ENCODE assay signal across 8 cellular contexts in genomic region chr7:102396710-102397019, GRCh38. TPM values are rescaled to one million over a fixed set of nuclear protein-coding genes. Genes with fewer than 3 reads are reported as not detected.
A peak's percentile ranks its signal among the peaks of the same experiment; 100 is the strongest.
DNase-seq lines count a peak whose midpoint lies in the region; ATAC-seq and TF ChIP-seq lines count a peak whose summit lies in the region.

No MANE protein-coding gene starts in this region.

- H3K9me3 Mint-ChIP-seq in activated B cell treated with CpG ODN at 0.5 μM for 24 hours: no peaks in the 10 kb centered on the region

- 0 to 1% (median 1%) methylated on average over 12 of the region's 12 CpGs for WGBS in spleen, 5 donors

- H3K4me3 Mint-ChIP-seq in activated B cell treated with CpG ODN at 0.5 μM for 24 hours: peak overlapping the region; percentile 93

- peak overlapping the region; percentile 22 to 93 (median 87) for H3K27ac ChIP-seq in spleen

- H3K27me3 ChIP-seq in HAP-1 (ENCODE audit: low read depth) (no peaks in the 10 kb centered on the region), spleen (replicated peaks in 1 of 7) (no peaks in the 10 kb centered on the region)

- ATAC-seq in activated B cell treated with CpG ODN at 0.5 μM for 24 hours (ENCODE audit: low read depth) (no peak), left ventricle myocardium superior (peak; percentile 17)

- peaks cover 41% of the 10 kb centered on the region for H3K36me3 Mint-ChIP-seq in activated B cell treated with CpG ODN at 0.5 μM for 24 hours (ENCODE audit: low read depth)

- POLR2A ChIA-PET in activated B cell treated with CpG ODN at 0.5 μM for 24 hours (lab: Charles Lee): interaction anchor here (0.7 to 4.9 kb wide), 12 partner anchors 11 to 109 kb away, joined by 3 to 34 read pairs (median 6); partner anchors contain the start of genes ORAI2 and SH2B2

- DNase-seq in HAP-1 (ENCODE audit: low spot score in 2 of 2) (no peak), activated B cell treated with CpG ODN at 0.5 μM for 24 hours (no peak), left ventricle myocardium superior (no peak), spleen (no peak), head of caudate nucleus (no peak), T-helper 9 cell (no peak), posterior cingulate gyrus (no peak)
- no peak for DNase-seq in effector CD4-positive, alpha-beta T cell

- peak overlapping the region; percentile 89 for H3K4me3 ChIP-seq in HAP-1
- H3K4me3 ChIP-seq in spleen: peak overlapping the region; percentile 69 to 97 (median 82)

- no peaks in the 10 kb centered on the region for H3K9me3 ChIP-seq in HAP-1
- H3K9me3 ChIP-seq in spleen: no peaks in the 10 kb centered on the region

- in situ Hi-C loops in HAP-1 (cut with MboI; ENCODE audit: low sequenced_read_pairs): no loop called here

- TF ChIP-seq CTCF in activated B cell treated with CpG ODN at 0.5 μM for 24 hours (IDR thresholded peaks at IDR 0.05) (no peak), spleen (IDR thresholded peaks at IDR 0.05 in 8 of 11, conservative IDR thresholded peaks at IDR 0.05 in 3 of 11) (no peak)

- H3K36me3 ChIP-seq in HAP-1 (replicated peaks): peaks cover 47% of the 10 kb centered on the region
- peaks cover 2 to 64% (median 36%) of the 10 kb centered on the region in 6 donors for H3K36me3 ChIP-seq in spleen

- intact Hi-C loops in activated B cell treated with CpG ODN at 0.5 μM for 24 hours (cut with micrococcal nuclease): loop anchor here (1.0 to 10.0 kb wide), 6 partner anchors 30 to 652 kb away; partner anchors contain the start of genes ALKBH4, LRWD1 and SH2B2
- intact Hi-C loops in left ventricle myocardium superior (cut with micrococcal nuclease): no loop called here
- intact Hi-C loops in spleen (cut with DNase I; ENCODE audit: low total_unique reads): no loop called here
- intact Hi-C loops in head of caudate nucleus (cut with DNase I): loop anchor here (2.0 to 5.0 kb wide), 2 partner anchors 36 to 66 kb away; partner anchors contain the start of genes ALKBH4, LRWD1 and ORAI2
- intact Hi-C loops in posterior cingulate gyrus (cut with DNase I): loop anchor here (1.0 kb wide), 1 partner anchor 33 kb away; no protein-coding TSS in a partner anchor

- H3K4me1 ChIP-seq in HAP-1: peaks cover 2% of the 10 kb centered on the region; the same call in 1 of the 2 replicates
- H3K4me1 ChIP-seq in spleen: peaks cover 8 to 40% (median 23%) of the 10 kb centered on the region in 6 donors

- no peaks in the 10 kb centered on the region for H3K27me3 Mint-ChIP-seq in activated B cell treated with CpG ODN at 0.5 μM for 24 hours

- H3K27ac Mint-ChIP-seq in activated B cell treated with CpG ODN at 0.5 μM for 24 hours: peak overlapping the region; percentile 96

- CTCF ChIA-PET in activated B cell treated with CpG ODN at 0.5 μM for 24 hours (lab: Charles Lee): interaction anchor here (1.0 to 6.0 kb wide), 4 partner anchors 15 to 117 kb away, joined by 3 to 91 read pairs (median 10); no protein-coding TSS in a partner anchor

- no peak for TF ChIP-seq POLR2A in spleen (IDR thresholded peaks at IDR 0.05)

- H3K4me1 Mint-ChIP-seq in activated B cell treated with CpG ODN at 0.5 μM for 24 hours: peaks cover 34% of the 10 kb centered on the region

RNA-seq across cellular contexts. Expression of gene PRKRIP1, which starts 0.5 kb away (rescaled TPM):
- total RNA-seq in activated B cell treated with CpG ODN at 0.5 μM for 24 hours: 38.8 and 39.7 TPM in 2 replicates
- 11.8 TPM for total RNA-seq in left ventricle myocardium superior
- total RNA-seq in spleen: 10 to 100 TPM; 25.0 to 33.4 (median 28.8) TPM
- polyA plus RNA-seq in spleen: 10 to 100 TPM; 27.4 to 45.7 (median 43.6) TPM

RNA-seq across cellular contexts. Expression of gene ORAI2, which starts 36.7 kb away (rescaled TPM):
- total RNA-seq in activated B cell treated with CpG ODN at 0.5 μM for 24 hours (167 and 184 TPM in 2 replicates), left ventricle myocardium superior (3.1 TPM), spleen (100 to 1,000 TPM in 3 of 7 donors, 10 to 100 TPM in 4; 75.3 to 146 (median 90.5) TPM)
- 10 to 100 TPM; 31.5 to 74.4 (median 35.4) TPM for polyA plus RNA-seq in spleen

RNA-seq across cellular contexts. Expression of gene SPDYE6, which starts 40.4 kb away (rescaled TPM):
- total RNA-seq in activated B cell treated with CpG ODN at 0.5 μM for 24 hours: not detected in 2 replicates
- total RNA-seq in left ventricle myocardium superior: not detected
- not detected for total RNA-seq in spleen
- under 1 TPM in 1 of 3 donors, not detected in 2; 0.06 TPM for polyA plus RNA-seq in spleen

Comparison
In these comparisons a context has a peak if more than half of its experiments do, and no peak if none do; other contexts are left out.
1. RNA of gene ORAI2, which starts 36.7 kb away (total RNA-seq): 167 to 184 TPM in activated B cell treated with CpG ODN at 0.5 μM for 24 hours and 75.3 to 146 TPM in spleen; 3.1 TPM in left ventricle myocardium superior (single experiment); every median in the first group is over 10 times any median in the second.
2. intact Hi-C loops: an anchor here in activated B cell treated with CpG ODN at 0.5 μM for 24 hours (1.0 to 10.0 kb wide), head of caudate nucleus (2.0 to 5.0 kb wide) and posterior cingulate gyrus (1.0 kb wide); none called in left ventricle myocardium superior and spleen.